Comparison of ENCODE assay signal across 8 cellular contexts in genomic region chr16:81076566-81077076, GRCh38. TPM values are rescaled to one million over a fixed set of nuclear protein-coding genes. Genes with fewer than 3 reads are reported as not detected.
A peak's percentile ranks its signal among the peaks of the same experiment; 100 is the strongest.
DNase-seq lines count a peak whose midpoint lies in the region; ATAC-seq, FAIRE-seq and TF ChIP-seq lines count a peak whose summit lies in the region.

No MANE protein-coding gene starts in this region.

- H4K20me1 ChIP-seq in SU-DHL-6 (ENCODE audit: low read depth, low read length) = no peaks in the 10 kb centered on the region

- H3K4me2 ChIP-seq in SU-DHL-6 (ENCODE audit: low read depth, low read length, poor library complexity, severe bottlenecking) = peak overlapping the region; percentile 90

- H3K4me1 ChIP-seq in adipocyte (ENCODE audit: control insufficient read depth, insufficient read depth, low read length) = peaks cover 7% of the 10 kb centered on the region
- H3K4me1 ChIP-seq in right atrium auricular region = peaks cover 0 to 5% of the 10 kb centered on the region in 2 donors
- H3K4me1 ChIP-seq in uterus = no peaks in the 10 kb centered on the region

- H3K79me2 ChIP-seq in SU-DHL-6 (ENCODE audit: insufficient read depth, low read length) = no peaks in the 10 kb centered on the region

- H3K9me3 ChIP-seq in SU-DHL-6 (ENCODE audit: insufficient read depth, low read length) = no peaks in the 10 kb centered on the region
- no peaks in the 10 kb centered on the region for H3K9me3 ChIP-seq in adipocyte (ENCODE audit: control insufficient read depth, low read length)
- no peaks in the 10 kb centered on the region for H3K9me3 ChIP-seq in right atrium auricular region
- H3K9me3 ChIP-seq in uterus = no peaks in the 10 kb centered on the region

- H3K9ac ChIP-seq in SU-DHL-6 (ENCODE audit: low read length) = peak overlapping the region; percentile 66
- H3K9ac ChIP-seq in adipocyte (ENCODE audit: low read length) = peak overlapping the region; percentile 95

- H3K27ac ChIP-seq in SU-DHL-6 (ENCODE audit: low read depth, low read length) (peak overlapping the region; percentile 55), right atrium auricular region (peak overlapping the region; percentile 93 to 97), uterus (peak overlapping the region; percentile 88 to 95)

- intact Hi-C loops in uterus (cut with DNase I; ENCODE audit: low total_unique reads) = no loop called here

- no peaks in the 10 kb centered on the region for H3K36me3 ChIP-seq in SU-DHL-6 (ENCODE audit: low read length)
- peaks cover 6% of the 10 kb centered on the region for H3K36me3 ChIP-seq in adipocyte (ENCODE audit: control insufficient read depth, insufficient read depth, low read length, severe bottlenecking)
- H3K36me3 ChIP-seq in right atrium auricular region = no peaks in the 10 kb centered on the region
- no peaks in the 10 kb centered on the region for H3K36me3 ChIP-seq in uterus

- peaks cover 8% of the 10 kb centered on the region; the same call in 1 of the 2 replicates for H3F3A ChIP-seq in SU-DHL-6 (ENCODE audit: insufficient read depth)

- peak; percentile 55 for DNase-seq in GM12891 (ENCODE audit: insufficient read length, low spot score)
- peak; percentile 70 for DNase-seq in NCI-H1417 treated with DMSO at 0.1 percent for 48 hours (lab: John Stamatoyannopoulos, UW)
- DNase-seq in adipocyte (ENCODE audit: low read depth) = peak; percentile 95
- DNase-seq in right atrium auricular region (ENCODE audit: low spot score) = peak; percentile 85
- DNase-seq in putamen (ENCODE audit: low spot score) = peak; percentile 91
- DNase-seq in uterus = peak; percentile 88 to 91

- no peak for FAIRE-seq in GM12891 (lab: Jason Lieb, UNC)

- H2AFZ ChIP-seq in SU-DHL-6 (ENCODE audit: low read depth, low read length, severe bottlenecking) = peak overlapping the region; percentile 96

- no peaks in the 10 kb centered on the region for H3K9me2 ChIP-seq in SU-DHL-6 (replicated peaks; ENCODE audit: insufficient read depth, low read length)

- TF ChIP-seq CTCF in SU-DHL-6 (IDR thresholded peaks at IDR 0.05; ENCODE audit: insufficient read depth, low read length, poor library complexity, severe bottlenecking) = no peak
- TF ChIP-seq CTCF in right atrium auricular region (IDR thresholded peaks at IDR 0.05) = no peak
- TF ChIP-seq CTCF in uterus (IDR thresholded peaks at IDR 0.05) = peak in 1 of 4 experiments; percentile 3

- H3K4me3 ChIP-seq in SU-DHL-6 (ENCODE audit: insufficient read depth, low read length, poor library complexity, severe bottlenecking) (peak overlapping the region; percentile 78), adipocyte (ENCODE audit: low read length) (peak overlapping the region; percentile 95), right atrium auricular region (peak overlapping the region; percentile 67 to 73), uterus (peak overlapping the region; percentile 62 to 79)

- H3K27me3 ChIP-seq in SU-DHL-6 (ENCODE audit: low read length) (no peaks in the 10 kb centered on the region), adipocyte (replicated peaks; ENCODE audit: control insufficient read depth, insufficient read depth, low read length) (no peaks in the 10 kb centered on the region), right atrium auricular region (no peaks in the 10 kb centered on the region), uterus (no peaks in the 10 kb centered on the region)

- no peak for TF ChIP-seq POLR2A in GM12891 (IDR thresholded peaks at IDR 0.05; ENCODE audit: low read depth, low read length)
- no peak for TF ChIP-seq POLR2A in uterus (IDR thresholded peaks at IDR 0.05)

- ATAC-seq in HG02852 (IDR thresholded peaks at IDR 0.05; ENCODE audit: unreplicated experiment) = peak; percentile 80

TF ChIP-seq in GM12891, 5 proteins besides CTCF, POLR2A, EP300 and RAD21:
- TF ChIP-seq PAX5 (IDR thresholded peaks at IDR 0.05; ENCODE audit: insufficient read depth, low read length, severe bottlenecking) = no peak
- TF ChIP-seq POLR2AphosphoS5 (IDR thresholded peaks at IDR 0.05; ENCODE audit: low read depth, low read length) = no peak
- no peak for TF ChIP-seq TAF1 (IDR thresholded peaks at IDR 0.05; ENCODE audit: low read depth, low read length)
- 0 out of 2 replicates have a peak, but pooled peaks have one; percentile 10 for TF ChIP-seq SPI1 (IDR thresholded peaks at IDR 0.05; ENCODE audit: low read depth, low read length)
- TF ChIP-seq POU2F2 (IDR thresholded peaks at IDR 0.05; ENCODE audit: low read depth, low read length) = no peak

RNA-seq across cellular contexts. Expression of gene C16orf46, which starts 0.4 kb away (rescaled TPM):
- polyA plus RNA-seq in GM12891 (2012; ENCODE audit: low read depth, missing spikeins) = 0.05 TPM
- total RNA-seq in right atrium auricular region (1 to 10 TPM in 1 of 2 donors, not detected in 1; 1.5 TPM), uterus (1 to 10 TPM in 1 of 4 donors, not detected in 3; 1.9 TPM)

RNA-seq across cellular contexts. Expression of gene GCSH, which starts 19.6 kb away (rescaled TPM):
- polyA plus RNA-seq in GM12891 (2012; ENCODE audit: low read depth, missing spikeins) = 15.0 TPM
- total RNA-seq in right atrium auricular region (10 to 100 TPM; 12.3 to 16.9 TPM), uterus (10 to 100 TPM; 32.1 to 83.8 (median 38.5) TPM)

RNA-seq across cellular contexts. Expression of gene ATMIN, which starts 41.0 kb away (rescaled TPM):
- 9.8 TPM for polyA plus RNA-seq in GM12891 (2012; ENCODE audit: low read depth, missing spikeins)
- total RNA-seq in right atrium auricular region (10 to 100 TPM; 20.5 to 25.6 TPM), uterus (10 to 100 TPM; 17.2 to 51.8 (median 29.8) TPM)

Comparison
In these comparisons a context has a peak if more than half of its experiments do, and no peak if none do; other contexts are left out.
1. Peak in every context shown above with its lines: DNase-seq, ATAC-seq, H3K4me3 ChIP-seq and H3K27ac ChIP-seq.